In genomic region chr1:5720484-5720883, GRCh38 we compare ENCODE assay signal across 20 cellular contexts.
DNase-seq lines count a peak whose midpoint lies in the region; ATAC-seq, FAIRE-seq and TF ChIP-seq lines count a peak whose summit lies in the region.
"Had no signal": no experiment of that assay in that cellular context is flagged by ENCODE, and none has a peak within 500 bp of the region (broad histone marks: within the 10 kb centered on the region; RNA-seq: fewer than 3 reads in every experiment).

No MANE protein-coding gene starts in this region.

- H4K91ac ChIP-seq in H1 (replicated peaks; ENCODE audit: insufficient read length, low read length), result no peak overlapping the region

- TF ChIP-seq POLR2A in right lobe of liver (IDR thresholded peaks at IDR 0.05), result no peak
- no peak for TF ChIP-seq POLR2A in HepG2 (IDR thresholded peaks at IDR 0.05; ENCODE audit: insufficient read depth in 1 of 2, low read depth in 2 of 2, low read length in 2 of 2)
- no peak for TF ChIP-seq POLR2A in H1 (IDR thresholded peaks at IDR 0.05; ENCODE audit: control extremely low read depth in 1 of 2, low read depth in 2 of 2, low read length in 2 of 2)
- no peak for TF ChIP-seq POLR2A in spleen (IDR thresholded peaks at IDR 0.05)

- H3K27me3 ChIP-seq in right lobe of liver (no peaks in the 10 kb centered on the region), HepG2 (ENCODE audit: control insufficient read depth in 1 of 2, insufficient read depth in 2 of 2, low read length in 2 of 2) (peaks cover 6 to 58% of the 10 kb centered on the region in 2 experiments; a peak in 4 of 5 replicates), H1 (replicated peaks in 1 of 4; ENCODE audit: control insufficient read depth in 3 of 4, extremely low read depth in 1 of 4, insufficient read depth in 3 of 4, low read length in 3 of 4) (peaks cover 0 to 2% (median 0%) of the 10 kb centered on the region in 4 experiments; a peak in 3 of 7 replicates), spleen (replicated peaks in 1 of 7) (peaks cover 0 to 56% (median 0%) of the 10 kb centered on the region in 7 donors), MG63 (no peaks in the 10 kb centered on the region)
- H3K27me3 ChIP-seq: Peyer's patch had no signal

- no peak overlapping the region for H2BK20ac ChIP-seq in H1 (ENCODE audit: low read length)

- H3K4me1 ChIP-seq in right lobe of liver (no peaks in the 10 kb centered on the region), HepG2 (ENCODE audit: insufficient read depth, low read length) (no peaks in the 10 kb centered on the region), H1 (replicated peaks in 1 of 4; ENCODE audit: control insufficient read depth in 3 of 4, insufficient read depth in 4 of 4, low read length in 3 of 4) (peaks cover 3 to 18% (median 13%) of the 10 kb centered on the region in 4 experiments), spleen (no peaks in the 10 kb centered on the region)
- H3K4me1 ChIP-seq: Peyer's patch had no signal

- intact Hi-C loops in right lobe of liver (cut with DNase I), result no loop called here
- intact Hi-C loops in HepG2 (cut with micrococcal nuclease; ENCODE audit: unreplicated experiment), result no loop called here
- intact Hi-C loops in spleen (cut with DNase I; ENCODE audit: low total_unique reads), result no loop called here

- H3K14ac ChIP-seq in H1 (ENCODE audit: insufficient read length), result no peak overlapping the region

- no peaks in the 10 kb centered on the region for H3K36me3 ChIP-seq in right lobe of liver
- H3K36me3 ChIP-seq in HepG2 (replicated peaks in 1 of 2; ENCODE audit: control insufficient read depth in 1 of 2, insufficient read depth in 2 of 2, low read length in 2 of 2), result no peaks in the 10 kb centered on the region
- H3K36me3 ChIP-seq in H1 (ENCODE audit: control insufficient read depth in 2 of 4, insufficient read depth in 4 of 4, low read length in 3 of 4), result no peaks in the 10 kb centered on the region
- no peaks in the 10 kb centered on the region for H3K36me3 ChIP-seq in spleen
- H3K36me3 ChIP-seq in MG63, result no peaks in the 10 kb centered on the region
- H3K36me3 ChIP-seq: Peyer's patch had no signal

- no peak overlapping the region for H2BK120ac ChIP-seq in H1 (replicated peaks; ENCODE audit: low read depth, low read length)

- H2AK5ac ChIP-seq in H1 (ENCODE audit: low read depth, low read length), result no peak overlapping the region

- no peak overlapping the region for H3K9ac ChIP-seq in HepG2 (ENCODE audit: insufficient read depth, low read depth, low read length)
- H3K9ac ChIP-seq in H1 (replicated peaks in 1 of 4; ENCODE audit: extremely low read depth in 1 of 4, low read depth in 3 of 4, low read length in 3 of 4), result no peak overlapping the region
- H3K9ac ChIP-seq: KMS-11 had no signal

- H4K8ac ChIP-seq in H1 (ENCODE audit: extremely low read depth, insufficient read depth, low read length), result no peak overlapping the region

- H3K9me3 ChIP-seq in right lobe of liver, result no peaks in the 10 kb centered on the region
- no peaks in the 10 kb centered on the region for H3K9me3 ChIP-seq in HepG2 (ENCODE audit: low read length)
- H3K9me3 ChIP-seq in H1 (ENCODE audit: insufficient read depth in 2 of 2, low read depth in 1 of 2, low read length in 1 of 2), result peaks cover 4% of the 10 kb centered on the region in 2 experiments; a peak in 2 of 4 replicates
- peaks cover 0 to 11% (median 1%) of the 10 kb centered on the region in 8 donors for H3K9me3 ChIP-seq in spleen
- no peaks in the 10 kb centered on the region for H3K9me3 ChIP-seq in MG63

- H3K4me2 ChIP-seq in HepG2 (ENCODE audit: low read depth, low read length), result no peak overlapping the region
- H3K4me2 ChIP-seq in H1 (ENCODE audit: insufficient read depth in 1 of 2, low read depth in 2 of 2, low read length in 2 of 2), result no peak overlapping the region
- H3K4me2 ChIP-seq: KMS-11 had no signal

- BruUV-seq in HepG2 (replicated peaks; lab: Mats Ljungman, UMichigan), result no TSS peak

- no peak overlapping the region for H3K4ac ChIP-seq in H1 (replicated peaks; ENCODE audit: insufficient read length, low read depth, low read length)

- H2AFZ ChIP-seq in HepG2 (ENCODE audit: low read length), result no peak overlapping the region
- H2AFZ ChIP-seq in H1 (ENCODE audit: low read length), result no peak overlapping the region

- H3K23ac ChIP-seq in H1 (ENCODE audit: insufficient read length), result no peak overlapping the region

- CTCF ChIA-PET in HepG2 (lab: Yijun Ruan, JAX; ENCODE audit: low intra/inter-chr PET ratio, low total read pairs) (no interaction called here), H1 (lab: Charles Lee; ENCODE audit: partially characterized antibody) (interaction anchor here (0.5 to 8.8 kb wide), 7 partner anchors 25 to 210 kb away, joined by 3 to 40 read pairs (median 4); no protein-coding TSS in a partner anchor)

- H3K23me2 ChIP-seq in H1 (ENCODE audit: low read depth, low read length), result no peaks in the 10 kb centered on the region

- TF ChIP-seq RAD21 in HepG2 (CRISPR knock-in tag; IDR thresholded peaks at IDR 0.05) (no peak), H1 (IDR thresholded peaks at IDR 0.05 in 1 of 2, conservative IDR thresholded peaks at IDR 0.05 in 1 of 2; ENCODE audit: low read depth in 2 of 2, low read length in 2 of 2) (no peak)

- 0 out of 2 replicates have a peak overlapping the region, but pooled peaks have one; percentile 50 for H2BK12ac ChIP-seq in H1 (ENCODE audit: low read depth, low read length)

- TF ChIP-seq CTCF in right lobe of liver (IDR thresholded peaks at IDR 0.05), result no peak
- TF ChIP-seq CTCF in HepG2 (CRISPR knock-in tag; IDR thresholded peaks at IDR 0.05), result no peak
- no peak for TF ChIP-seq CTCF in H1 (IDR thresholded peaks at IDR 0.05; ENCODE audit: control extremely low read depth in 1 of 3, insufficient read depth in 1 of 3, low read depth in 1 of 3, low read length in 3 of 3)
- TF ChIP-seq CTCF in spleen (IDR thresholded peaks at IDR 0.05 in 8 of 11, conservative IDR thresholded peaks at IDR 0.05 in 3 of 11), result no peak

- DNase-seq in right lobe of liver (peak in 2 of 3 donors; percentile 15 to 32), HepG2 (ENCODE audit: low spot score) (no peak), NCI-H1105 treated with DMSO at 0.1 percent for 48 hours (lab: John Stamatoyannopoulos, UW) (peak; percentile 98), H1 (ENCODE audit: low read depth in 1 of 2, low spot score in 2 of 2) (no peak), spleen (peak; percentile 24), G401 (ENCODE audit: low spot score) (no peak), MG63 (no peak), globus pallidus (ENCODE audit: low spot score) (no peak)
- DNase-seq: CD4-positive, alpha-beta memory T cell; NCI-H1048; NCI-H187; NCI-H446; NCI-H774; SHP77 treated with DMSO at 0.1 percent for 48 hours; T-helper 1 cell had no signal

- H3K4me3 ChIP-seq in right lobe of liver (no peak overlapping the region), HepG2 (replicated peaks in 1 of 3; ENCODE audit: insufficient read depth in 1 of 3, low read depth in 2 of 3, low read length in 3 of 3) (no peak overlapping the region), H1 (ENCODE audit: extremely low read depth in 1 of 4, insufficient read depth in 2 of 4, low read depth in 3 of 4, low read length in 4 of 4) (no peak overlapping the region), spleen (no peak overlapping the region), MG63 (no peak overlapping the region)
- H3K4me3 ChIP-seq: Peyer's patch had no signal

- no peak for FAIRE-seq in HepG2 (lab: Jason Lieb, UNC)
- FAIRE-seq in H1 (lab: Jason Lieb, UNC), result no peak
- FAIRE-seq: D721Med, GM12892 had no signal

- TF ChIP-seq EP300 in HepG2 (IDR thresholded peaks at IDR 0.05; ENCODE audit: low read depth in 2 of 2, low read length in 2 of 2), result no peak
- no peak for TF ChIP-seq EP300 in HepG2 (CRISPR knock-in tag; IDR thresholded peaks at IDR 0.05; ENCODE audit: borderline replicate concordance)
- no peak for TF ChIP-seq EP300 in H1 (IDR thresholded peaks at IDR 0.05; ENCODE audit: borderline replicate concordance in 1 of 2, low read depth in 2 of 2, low read length in 2 of 2)

- in situ Hi-C loops in HepG2 (cut with HindIII; ENCODE audit: extremely low pct_ligation_motif_present, low pct_unique_long_range_greater_than_20kb), result no loop called here
- in situ Hi-C loops in G401 (cut with HindIII; ENCODE audit: low sequenced_read_pairs), result no loop called here

- no peak overlapping the region for H3K56ac ChIP-seq in H1 (replicated peaks; ENCODE audit: insufficient read length, low read depth, low read length)

- H3K18ac ChIP-seq in H1 (ENCODE audit: extremely low read depth, low read length), result no peak overlapping the region

- ATAC-seq in right lobe of liver, result no peak
- ATAC-seq in HepG2, result no peak
- ATAC-seq: SK-N-SH treated with all-trans-retinoic acid at 6 μM for 48 hours had no signal

- 0 out of 2 replicates have a peak overlapping the region, but pooled peaks have one; percentile 35 for H2BK5ac ChIP-seq in H1 (ENCODE audit: low read depth, low read length)

- H3K27ac ChIP-seq in right lobe of liver (no peak overlapping the region), HepG2 (ENCODE audit: extremely low read length, insufficient read depth, low read length) (no peak overlapping the region), H1 (ENCODE audit: low read depth, low read length) (no peak overlapping the region), spleen (no peak overlapping the region)
- H3K27ac ChIP-seq: KMS-11, Peyer's patch had no signal

- H3K79me1 ChIP-seq in H1 (ENCODE audit: low read depth, low read length), result no peaks in the 10 kb centered on the region

- H4K20me1 ChIP-seq in HepG2 (ENCODE audit: insufficient read depth, low read length), result no peaks in the 10 kb centered on the region
- H4K20me1 ChIP-seq in H1 (replicated peaks in 1 of 2; ENCODE audit: control insufficient read depth in 1 of 2, insufficient read depth in 2 of 2, low read length in 2 of 2), result no peaks in the 10 kb centered on the region

- H2BK15ac ChIP-seq in H1 (ENCODE audit: low read length), result no peak overlapping the region

- POLR2A ChIA-PET in HepG2 (lab: Yijun Ruan, JAX) (no interaction called here), H1 (lab: Charles Lee; ENCODE audit: partially characterized antibody) (no interaction called here)

- H3K79me2 ChIP-seq in HepG2 (ENCODE audit: insufficient read depth, low read length), result no peaks in the 10 kb centered on the region
- H3K79me2 ChIP-seq in H1 (ENCODE audit: control insufficient read depth in 1 of 2, insufficient read depth in 2 of 2, low read length in 2 of 2), result no peaks in the 10 kb centered on the region

- H4K5ac ChIP-seq in H1 (ENCODE audit: insufficient read length, low read depth, low read length), result no peak overlapping the region

- WGBS in right lobe of liver (ENCODE audit: insufficient coverage, low coverage, low lambda C conversion rate, missing lambda C conversion rate), result 69% methylated on average over 8 of the region's 8 CpGs
- 11% methylated on average over 8 of the region's 8 CpGs for WGBS in HepG2 (ENCODE audit: low lambda C conversion rate)
- WGBS in H1 (ENCODE audit: extremely low coverage in 1 of 2, insufficient coverage in 1 of 2, insufficient read length in 1 of 2, insufficient replicate concordance in 2 of 2, low coverage in 1 of 2, low lambda C conversion rate in 2 of 2, missing lambda C conversion rate in 1 of 2), 2 experiments, result 81% methylated on average over 8 of the region's 8 CpGs; no CpG with 5 or more reads in 1 of the 2 experiments
- WGBS in spleen, 5 donors, result 76 to 89% (median 82%) methylated on average over 8 of the region's 8 CpGs

TF ChIP-seq in HepG2, 621 proteins besides CTCF, POLR2A, EP300 and RAD21 (continues in another document):
- no peak for TF ChIP-seq TBX2 (CRISPR knock-in tag; IDR thresholded peaks at IDR 0.05; ENCODE audit: borderline replicate concordance)

Comparison
In these comparisons a context has a peak if more than half of its experiments do, and no peak if none do; other contexts are left out.
1. DNase-seq: peak in right lobe of liver (2 of 3), NCI-H1105 treated with DMSO at 0.1 percent for 48 hours (single experiment) and spleen (single experiment); none in HepG2 (single experiment), H1 (0 of 2), G401 (single experiment), MG63 (single experiment) and globus pallidus (single experiment).